ENCODE assay signal across 36 cellular contexts in genomic region chr6:134945045-134945444, GRCh38. TPM values are rescaled to one million over a fixed set of nuclear protein-coding genes. Genes with fewer than 3 reads are reported as not detected.
"Had no signal": no experiment of that assay in that cellular context is flagged by ENCODE, and none has a peak within 500 bp of the region (broad histone marks: within the 10 kb centered on the region; RNA-seq: fewer than 3 reads in every experiment).

No MANE protein-coding gene starts in this region.

- H3K4me3 ChIP-seq: MG63 had no signal

- H3K36me3 ChIP-seq: MG63 had no signal

- DNase-seq: Karpas-422, Kasumi-1, MG63, MM.1S, MV-4-11, NCI-H1048, NCI-H1092, NCI-H1092 treated with DMSO at 0.1 percent for 48 hours, NCI-H1105, NCI-H1105 treated with DMSO at 0.1 percent for 48 hours, NCI-H1417, NCI-H1417 treated with DMSO at 0.1 percent for 48 hours, NCI-H1436, NCI-H1436 treated with DMSO at 0.1 percent for 48 hours, NCI-H146, NCI-H1694, NCI-H1694 treated with DMSO at 0.1 percent for 48 hours, NCI-H187, NCI-H187 treated with DMSO at 0.1 percent for 48 hours, NCI-H1930, NCI-H2029, NCI-H2029 treated with DMSO at 0.1 percent for 48 hours, NCI-H2081, NCI-H2081 treated with DMSO at 0.1 percent for 48 hours, NCI-H2107, NCI-H2171, NCI-H2171 treated with DMSO at 0.1 percent for 48 hours, NCI-H2227 treated with DMSO at 0.1 percent for 48 hours, NCI-H226, NCI-H345, NCI-H446, NCI-H446 treated with DMSO at 0.1 percent for 48 hours, NCI-H510A treated with DMSO at 0.1 percent for 48 hours, NCI-H524 had no signal

- H3K9me3 ChIP-seq: MG63 had no signal

- H3K27me3 ChIP-seq: MG63 had no signal

RNA-seq across cellular contexts. Expression of gene ALDH8A1, which starts 4.9 kb away (rescaled TPM):
- total RNA-seq: M059J, NCI-H460 had no signal
